30 cellular contexts compared by ENCODE assay signal in the genomic region with DNA sequence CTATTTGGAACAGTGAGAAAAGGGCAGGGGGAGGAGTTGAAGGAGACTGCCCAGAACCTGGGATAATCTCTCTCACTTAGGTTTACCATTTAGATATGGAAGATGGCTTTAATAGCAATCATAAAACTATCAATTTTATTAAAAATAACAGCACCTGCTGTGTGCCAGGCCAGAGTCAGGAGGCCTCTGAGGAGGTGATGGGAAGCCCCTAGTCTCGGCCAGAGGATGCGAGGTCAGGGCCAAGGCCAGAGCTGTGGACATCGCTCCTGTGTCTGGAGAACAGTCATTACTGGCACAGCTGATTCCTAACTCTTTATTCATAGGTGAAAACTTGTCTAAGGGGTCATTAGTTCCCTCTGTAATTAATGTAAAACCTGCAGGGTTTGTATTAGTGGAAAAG.
"Had no signal": no experiment of that assay in that cellular context is flagged by ENCODE, and none has a peak within 500 bp of the region (broad histone marks: within the 10 kb centered on the region; RNA-seq: fewer than 3 reads in every experiment).

No MANE protein-coding gene starts in this region.

- H3K36me3 ChIP-seq: adrenal gland, esophagus squamous epithelium, neutrophil, right lobe of liver, upper lobe of left lung, vagina had no signal

- H3K9me3 ChIP-seq: adrenal gland, body of pancreas, esophagus squamous epithelium, neutrophil, right lobe of liver, upper lobe of left lung, vagina had no signal

- H3K27ac ChIP-seq: body of pancreas, epithelial cell of prostate, neutrophil, right lobe of liver, vagina had no signal

- H3K27me3 ChIP-seq: body of pancreas, esophagus squamous epithelium, neutrophil, right lobe of liver, upper lobe of left lung, vagina had no signal

- ATAC-seq: activated CD8-positive, alpha-beta memory T cell treated with anti-CD3 and anti-CD28 coated beads, Interleukin-2, amount 10 ng/mL, durations not matched to agents 7 days and 5 days; body of pancreas; left cardiac atrium; right lobe of liver; stimulated activated memory B cell treated with anti-CD40 and anti-IgM and Interleukin-4, amounts not matched to agents 10 μg/mL and 1 μg/mL and 100 μg/mL, for 72 hours; stimulated activated naive CD8-positive, alpha-beta T cell treated with anti-CD3 and anti-CD28 coated beads, Interleukin-15, amount 100 ng/mL, for 72 hours; T-helper 17 cell had no signal

- H3K4me1 ChIP-seq: right lobe of liver had no signal

- H3K4me3 ChIP-seq: adrenal gland, body of pancreas, esophagus squamous epithelium, right lobe of liver, upper lobe of left lung, vagina had no signal

- DNase-seq: activated CD4-positive, alpha-beta memory T cell treated with anti-CD3 and anti-CD28 coated beads, Interleukin-2, amount 10 ng/mL, durations not matched to agents 7 days and 5 days; activated CD4-positive, alpha-beta T cell treated with anti-CD3 and anti-CD28 coated beads, Interleukin-2, amount 10 ng/mL, durations not matched to agents 24 days and 14 days; activated CD4-positive, CD25-positive, alpha-beta regulatory T cell treated with anti-CD3 and anti-CD28 coated beads, Interleukin-2, amount 50 U/mL, for 72 hours; activated CD8-positive, alpha-beta memory T cell treated with anti-CD3 and anti-CD28 coated beads, Interleukin-2, amount 10 ng/mL, durations not matched to agents 7 days and 5 days; activated T-cell treated with anti-CD3 and anti-CD28 coated beads, Interleukin-2, amount 50 U/mL, for 48 hours; aorta; body of pancreas; effector CD8-positive, alpha-beta T cell; esophagus squamous epithelium; foreskin melanocyte; left cardiac atrium; nephron progenitor cell; right lobe of liver; small intestine; stimulated activated CD4-positive, alpha-beta T cell treated with anti-CD3 and anti-CD28 coated beads, Interleukin-1b, Interleukin-23, amount 100 ng/mL, for 48 hours; stimulated activated CD4-positive, alpha-beta T cell treated with anti-CD3 and anti-CD28 coated beads, Interleukin-4, amount 100 ng/mL, for 4 hours; stimulated activated CD8-positive, alpha-beta memory T cell treated with anti-CD3 and anti-CD28 coated beads, Interleukin-4, amount 100 ng/mL, for 48 hours; stimulated activated naive CD8-positive, alpha-beta T cell treated with anti-CD3 and anti-CD28 coated beads, Interleukin-15, amount 100 ng/mL, for 72 hours; substantia nigra; T-helper 17 cell; T1000; upper lobe of left lung had no signal

- FAIRE-seq: colon, endometrium, keratinocyte, small intestine had no signal
